Comparison of ENCODE assay signal across 8 cellular contexts in the genomic region with DNA sequence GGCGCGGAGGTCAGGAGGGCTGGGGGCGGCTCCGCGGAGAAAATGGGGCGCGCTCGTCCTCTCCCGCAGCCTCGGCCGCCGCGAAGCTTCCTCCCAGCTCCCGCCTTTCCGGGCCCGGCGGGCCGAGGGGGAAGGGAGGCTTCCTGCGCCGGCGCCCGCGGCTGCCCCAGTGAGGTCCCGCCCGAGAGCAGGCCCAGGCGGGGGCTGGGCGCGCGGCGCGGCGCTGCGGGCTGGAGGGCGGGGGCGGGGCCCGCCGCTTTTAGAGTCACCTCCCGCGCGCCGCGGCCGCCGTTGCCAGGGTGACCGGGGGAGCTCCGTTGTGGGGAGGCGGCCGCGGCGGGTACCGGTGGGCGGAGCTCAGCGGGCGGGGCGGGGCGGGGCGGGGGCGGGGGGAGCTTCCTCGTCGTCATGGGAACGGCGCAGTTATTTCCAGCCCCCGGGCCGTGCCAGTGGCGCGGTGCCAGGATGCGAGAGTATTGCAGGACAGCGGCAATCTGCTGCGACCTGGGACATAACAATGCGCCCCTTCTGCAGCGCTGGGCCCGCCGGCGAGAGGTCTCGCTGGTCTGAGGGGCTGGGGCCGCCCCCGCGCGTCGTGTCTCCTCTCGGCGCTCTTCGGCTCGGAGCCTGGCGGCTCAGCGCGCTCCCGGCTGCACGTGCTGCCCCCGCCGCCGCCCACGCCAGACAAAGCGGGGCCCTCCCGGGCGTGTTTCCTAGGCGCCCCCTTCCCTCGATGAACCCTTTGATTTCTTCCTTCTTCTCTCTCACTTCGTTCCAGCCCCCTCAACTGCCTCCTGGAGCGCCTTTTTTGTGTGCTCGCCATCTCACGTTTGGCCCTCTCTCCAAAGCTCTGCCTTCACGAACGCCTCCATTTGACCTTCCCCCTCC. TPM values are rescaled to one million over a fixed set of nuclear protein-coding genes. Genes with fewer than 3 reads are reported as not detected.
DNase-seq lines count a peak whose midpoint lies in the region; ATAC-seq and TF ChIP-seq lines count a peak whose summit lies in the region.

No MANE protein-coding gene starts in this region.

- H3K4me1 ChIP-seq in Panc1 (ENCODE audit: control insufficient read depth, insufficient read depth, low read length) (peaks cover 71% of the 10 kb centered on the region), esophagus muscularis mucosa (peaks cover 31 to 65% (median 53%) of the 10 kb centered on the region in 4 donors)

- ATAC-seq in GM21576 (IDR thresholded peaks at IDR 0.05; ENCODE audit: unreplicated experiment) (peak; percentile 81), Panc1 (peak; percentile 88)

- POLR2A ChIA-PET in Panc1 (lab: Charles Lee) = interaction anchor here (0.6 to 2.4 kb wide), 9 partner anchors 12 to 603 kb away, joined by 4 to 21 read pairs (median 6); partner anchors contain the start of gene ACBD6

- CTCF ChIA-PET in Panc1 (lab: Charles Lee) = interaction anchor here (0.6 to 0.7 kb wide), 2 partner anchors 9 to 30 kb away, joined by 3 to 6 read pairs; no protein-coding TSS in a partner anchor

- H3K4me3 ChIP-seq in Panc1 (ENCODE audit: low read depth in 2 of 2, low read length in 2 of 2) = peak overlapping the region; percentile 66 to 81
- peak overlapping the region; percentile 66 to 91 (median 86) for H3K4me3 ChIP-seq in esophagus muscularis mucosa

- 6% methylated on average over 19 of the region's 104 CpGs for WGBS in esophagus muscularis mucosa

- intact Hi-C loops in Panc1 (cut with micrococcal nuclease; ENCODE audit: unreplicated experiment) = no loop called here
- intact Hi-C loops in esophagus muscularis mucosa (cut with DNase I) = loop anchor here (1.0 kb wide), 1 partner anchor 16 kb away; no protein-coding TSS in a partner anchor

- no TSS peak for BruUV-seq in Panc1 (replicated peaks; lab: Mats Ljungman, UMichigan)

- no peaks in the 10 kb centered on the region for H3K9me3 ChIP-seq in Panc1 (ENCODE audit: control insufficient read depth, insufficient read depth, low read depth, low read length)
- no peaks in the 10 kb centered on the region for H3K9me3 ChIP-seq in esophagus muscularis mucosa

- H3K27me3 ChIP-seq in Panc1 (ENCODE audit: control insufficient read depth, insufficient read depth, low read length) (no peaks in the 10 kb centered on the region), esophagus muscularis mucosa (no peaks in the 10 kb centered on the region)

- TF ChIP-seq EP300 in esophagus muscularis mucosa (IDR thresholded peaks at IDR 0.05) = no peak

- H3K27ac ChIP-seq in Panc1 (ENCODE audit: low read length) (peak overlapping the region; percentile 92), esophagus muscularis mucosa (replicated peaks in 1 of 4) (peak overlapping the region; percentile 89 to 94 (median 91))

- peak; percentile 76 for DNase-seq in DMS 273 treated with DMSO at 0.1 percent for 48 hours (lab: John Stamatoyannopoulos, UW)
- peak; percentile 76 for DNase-seq in KBM-7
- no peak for DNase-seq in Panc1 (ENCODE audit: low read depth, low spot score)
- DNase-seq in activated T-cell treated with anti-CD3 and anti-CD28 coated beads, Interleukin-2, amount 50 U/mL, for 48 hours = peak; percentile 91 to 92
- DNase-seq in esophagus muscularis mucosa (ENCODE audit: extremely low spot score) = peak; percentile 97
- peak; percentile 90 for DNase-seq in myocyte (ENCODE audit: low read depth)
- peak; percentile 87 to 95 for DNase-seq in stimulated activated CD8-positive, alpha-beta memory T cell treated with anti-CD3 and anti-CD28 coated beads, Interleukin-7, amount 100 ng/mL, for 4 hours (ENCODE audit: low read depth in 2 of 2)

- TF ChIP-seq CTCF in Panc1 (IDR thresholded peaks at IDR 0.05) (no peak), esophagus muscularis mucosa (IDR thresholded peaks at IDR 0.05) (no peak)

- peak; percentile 62 for TF ChIP-seq POLR2A in esophagus muscularis mucosa (IDR thresholded peaks at IDR 0.05; ENCODE audit: low read depth)

- H3K36me3 ChIP-seq in Panc1 (ENCODE audit: control insufficient read depth, insufficient read depth, low read length) (no peaks in the 10 kb centered on the region), esophagus muscularis mucosa (no peaks in the 10 kb centered on the region)

- in situ Hi-C loops in KBM-7 (cut with MboI; ENCODE audit: low pct_unique_long_range_greater_than_20kb, low sequenced_read_pairs) (no loop called here), Panc1 (cut with HindIII; ENCODE audit: low pct_unique_long_range_greater_than_20kb, low sequenced_read_pairs) (no loop called here)

RNA-seq across cellular contexts. Expression of gene IER5, which starts 16.9 kb away (rescaled TPM):
- total RNA-seq in Panc1 (2021; ENCODE audit: unreplicated experiment) (20.4 TPM), esophagus muscularis mucosa (10 to 100 TPM; 14.5 to 22.0 (median 16.7) TPM), myocyte (32.8 and 40.8 TPM in 2 replicates)
- 14.2 TPM for polyA plus RNA-seq in Panc1 (2012; ENCODE audit: insufficient read length)
- polyA plus RNA-seq in myocyte (2012) = 32.6 TPM
